8 cellular contexts compared by ENCODE assay signal in genomic region chr17:40499551-40500189, GRCh38. TPM values are rescaled to one million over a fixed set of nuclear protein-coding genes. Genes with fewer than 3 reads are reported as not detected.
A peak's percentile ranks its signal among the peaks of the same experiment; 100 is the strongest.
DNase-seq lines count a peak whose midpoint lies in the region; ATAC-seq and TF ChIP-seq lines count a peak whose summit lies in the region.

No MANE protein-coding gene starts in this region.

- no peaks in the 10 kb centered on the region for H3K9me3 ChIP-seq in BE2C
- H3K9me3 ChIP-seq in tibial artery, result peaks cover 0 to 4% (median 0%) of the 10 kb centered on the region in 3 donors

- no peaks in the 10 kb centered on the region for H3K27me3 Mint-ChIP-seq in chondrocyte (ENCODE audit: low read depth)
- no peaks in the 10 kb centered on the region for H3K27me3 Mint-ChIP-seq in T-helper 2 cell treated with Interferon-gamma antibody and Interleukin-4, amounts not matched to agents 5 μg/mL and 100 μg/mL, for 36 hours (ENCODE audit: low read depth)

- intact Hi-C loops in tibial artery (cut with DNase I; ENCODE audit: low total_unique reads), result no loop called here

- TF ChIP-seq CTCF in BE2C (IDR thresholded peaks at IDR 0.05; ENCODE audit: low read depth, low read length), result peak; percentile 20; the same call in 1 of the 2 replicates
- TF ChIP-seq CTCF in chondrocyte (IDR thresholded peaks at IDR 0.05), result peak; percentile 35
- no peak for TF ChIP-seq CTCF in tibial artery (IDR thresholded peaks at IDR 0.05)

- peaks cover 8% of the 10 kb centered on the region; the same call in 1 of the 2 replicates for H3K4me1 ChIP-seq in BE2C
- H3K4me1 ChIP-seq in tibial artery, result peaks cover 12 to 29% (median 21%) of the 10 kb centered on the region in 4 donors

- H3K4me3 ChIP-seq in BE2C (ENCODE audit: low read depth, low read length) (peak overlapping the region; percentile 36), tibial artery (peak overlapping the region; percentile 23 to 31)

- no peaks in the 10 kb centered on the region for H3K36me3 ChIP-seq in BE2C
- H3K36me3 ChIP-seq in tibial artery, result no peaks in the 10 kb centered on the region

- peak overlapping the region; percentile 54 to 66 for H3K27ac ChIP-seq in tibial artery

- no peak for TF ChIP-seq POLR2A in erythroblast (IDR thresholded peaks at IDR 0.05; ENCODE audit: low read length)

- peaks cover 34% of the 10 kb centered on the region for H3K4me1 Mint-ChIP-seq in chondrocyte (ENCODE audit: low read depth)
- H3K4me1 Mint-ChIP-seq in T-helper 2 cell treated with Interferon-gamma antibody and Interleukin-4, amounts not matched to agents 5 μg/mL and 100 μg/mL, for 36 hours (ENCODE audit: low read depth), result peaks cover 14% of the 10 kb centered on the region

- no peaks in the 10 kb centered on the region for H3K27me3 ChIP-seq in BE2C
- H3K27me3 ChIP-seq in tibial artery, result no peaks in the 10 kb centered on the region

- DNase-seq in BE2C (peak; percentile 86), NCI-H1694 treated with DMSO at 0.1 percent for 48 hours (lab: John Stamatoyannopoulos, UW) (peak; percentile 44), chondrocyte (ENCODE audit: low spot score) (peak; percentile 96), left kidney (ENCODE audit: low read depth, low spot score) (peak; percentile 86), tibial artery (peak; percentile 89 to 96), erythroblast (lab: John Stamatoyannopoulos, UW) (no peak)
- DNase-seq in T-helper 2 cell treated with Interferon-gamma antibody and Interleukin-4, amounts not matched to agents 5 μg/mL and 100 μg/mL, for 36 hours (ENCODE audit: low spot score), result no peak

- no peak for ATAC-seq in GM19397 (IDR thresholded peaks at IDR 0.05; ENCODE audit: unreplicated experiment)

- peak overlapping the region; percentile 55 for H3K4me3 Mint-ChIP-seq in chondrocyte (ENCODE audit: unreplicated experiment)
- no peak overlapping the region for H3K4me3 Mint-ChIP-seq in T-helper 2 cell treated with Interferon-gamma antibody and Interleukin-4, amounts not matched to agents 5 μg/mL and 100 μg/mL, for 36 hours

- peak overlapping the region; percentile 92 for H3K27ac Mint-ChIP-seq in chondrocyte (ENCODE audit: unreplicated experiment)
- H3K27ac Mint-ChIP-seq in T-helper 2 cell treated with Interferon-gamma antibody and Interleukin-4, amounts not matched to agents 5 μg/mL and 100 μg/mL, for 36 hours, result no peak overlapping the region

- no peaks in the 10 kb centered on the region for H3K9me3 Mint-ChIP-seq in chondrocyte (ENCODE audit: low read depth)
- no peaks in the 10 kb centered on the region for H3K9me3 Mint-ChIP-seq in T-helper 2 cell treated with Interferon-gamma antibody and Interleukin-4, amounts not matched to agents 5 μg/mL and 100 μg/mL, for 36 hours

- no peaks in the 10 kb centered on the region for H3K36me3 Mint-ChIP-seq in chondrocyte (ENCODE audit: low read depth)
- H3K36me3 Mint-ChIP-seq in T-helper 2 cell treated with Interferon-gamma antibody and Interleukin-4, amounts not matched to agents 5 μg/mL and 100 μg/mL, for 36 hours (ENCODE audit: low read depth), result no peaks in the 10 kb centered on the region

RNA-seq across cellular contexts. Expression of gene TNS4, which starts 1.8 kb away (rescaled TPM):
- not detected for polyA plus RNA-seq in BE2C (2012; ENCODE audit: insufficient read depth, insufficient read length, low read depth)
- 0.39 TPM in 1 of 3 replicates, not detected in the others for total RNA-seq in chondrocyte

RNA-seq across cellular contexts. Expression of gene IGFBP4, which starts 56.4 kb away (rescaled TPM):
- 262 TPM for polyA plus RNA-seq in BE2C (2012; ENCODE audit: insufficient read depth, insufficient read length, low read depth)
- 351 to 496 TPM (median 486 TPM) in 3 replicates for total RNA-seq in chondrocyte

Comparison
In these comparisons a context has a peak if more than half of its experiments do, and no peak if none do; other contexts are left out.
1. DNase-seq: peak in BE2C (single experiment), NCI-H1694 treated with DMSO at 0.1 percent for 48 hours (single experiment), chondrocyte (single experiment), left kidney (single experiment) and tibial artery (2 of 2); none in T-helper 2 cell treated with Interferon-gamma antibody and Interleukin-4, amounts not matched to agents 5 μg/mL and 100 μg/mL, for 36 hours (single experiment) and erythroblast (0 of 2).
2. CTCF ChIP-seq: peak in BE2C (single experiment) and chondrocyte (single experiment); none in tibial artery (0 of 2).